In genomic region chr3:72375237-72376154, GRCh38 we compare ENCODE assay signal across 10 cellular contexts.
DNase-seq lines count a peak whose midpoint lies in the region; ATAC-seq, FAIRE-seq and TF ChIP-seq lines count a peak whose summit lies in the region.
"Had no signal": no experiment of that assay in that cellular context is flagged by ENCODE, and none has a peak within 500 bp of the region (broad histone marks: within the 10 kb centered on the region; RNA-seq: fewer than 3 reads in every experiment).

No MANE protein-coding gene starts in this region.

- H3K27ac ChIP-seq in pancreas (no peak overlapping the region), brain microvascular endothelial cell (no peak overlapping the region)
- H3K27ac ChIP-seq in effector memory CD4-positive, alpha-beta T cell (ENCODE audit: insufficient read depth, low read length, poor library complexity, severe bottlenecking) = no peak overlapping the region
- H3K27ac ChIP-seq: sigmoid colon had no signal

- CTCF ChIA-PET in activated CD4-positive, alpha-beta memory T cell treated with anti-CD3 and anti-CD28 coated beads, Interleukin-2, amount 10 ng/mL, durations not matched to agents 7 days and 5 days (lab: Charles Lee) = interaction anchor here (0.7 to 0.8 kb wide), 2 partner anchors 16 to 27 kb away, joined by 3 to 4 read pairs; no protein-coding TSS in a partner anchor

- H3K9me3 ChIP-seq in pancreas = no peaks in the 10 kb centered on the region
- no peaks in the 10 kb centered on the region for H3K9me3 ChIP-seq in effector memory CD4-positive, alpha-beta T cell (ENCODE audit: control insufficient read depth, low read length)
- H3K9me3 ChIP-seq: sigmoid colon had no signal

- 93 to 94% methylated on average over 10 of the region's 10 CpGs for WGBS in pancreas, 2 donors

- H3K4me1 Mint-ChIP-seq in activated CD4-positive, alpha-beta memory T cell treated with anti-CD3 and anti-CD28 coated beads, Interleukin-2, amount 10 ng/mL, durations not matched to agents 7 days and 5 days = peaks cover 57% of the 10 kb centered on the region
- H3K4me1 Mint-ChIP-seq in HFFc6 (ENCODE audit: low read depth) = peaks cover 21% of the 10 kb centered on the region

- H3K36me3 Mint-ChIP-seq in activated CD4-positive, alpha-beta memory T cell treated with anti-CD3 and anti-CD28 coated beads, Interleukin-2, amount 10 ng/mL, durations not matched to agents 7 days and 5 days (ENCODE audit: low read depth) = peaks cover 24% of the 10 kb centered on the region
- H3K36me3 Mint-ChIP-seq in HFFc6 (ENCODE audit: low read depth) = peaks cover 21% of the 10 kb centered on the region

- FAIRE-seq in pancreas (lab: Jason Lieb, UNC) = no peak

- no peak overlapping the region for H3K4me3 Mint-ChIP-seq in activated CD4-positive, alpha-beta memory T cell treated with anti-CD3 and anti-CD28 coated beads, Interleukin-2, amount 10 ng/mL, durations not matched to agents 7 days and 5 days
- no peak overlapping the region for H3K4me3 Mint-ChIP-seq in HFFc6

- no peaks in the 10 kb centered on the region for H3K27me3 Mint-ChIP-seq in activated CD4-positive, alpha-beta memory T cell treated with anti-CD3 and anti-CD28 coated beads, Interleukin-2, amount 10 ng/mL, durations not matched to agents 7 days and 5 days
- H3K27me3 Mint-ChIP-seq in HFFc6 (ENCODE audit: insufficient read depth) = peaks cover 3% of the 10 kb centered on the region; the same call in 1 of the 2 replicates

- POLR2A ChIA-PET in activated CD4-positive, alpha-beta memory T cell treated with anti-CD3 and anti-CD28 coated beads, Interleukin-2, amount 10 ng/mL, durations not matched to agents 7 days and 5 days (lab: Charles Lee) = interaction anchor here (0.9 to 1.6 kb wide), 2 partner anchors 27 to 72 kb away, joined by 3 to 7 read pairs; no protein-coding TSS in a partner anchor

- no peaks in the 10 kb centered on the region for H3K9me3 Mint-ChIP-seq in activated CD4-positive, alpha-beta memory T cell treated with anti-CD3 and anti-CD28 coated beads, Interleukin-2, amount 10 ng/mL, durations not matched to agents 7 days and 5 days
- H3K9me3 Mint-ChIP-seq in HFFc6 = no peaks in the 10 kb centered on the region

- peak; percentile 76 for ATAC-seq in HG02885 (IDR thresholded peaks at IDR 0.05; ENCODE audit: poor library complexity, unreplicated experiment)
- no peak for ATAC-seq in pancreas

- intact Hi-C loops in pancreas (cut with DNase I) = no loop called here

- H3K4me1 ChIP-seq in pancreas = no peaks in the 10 kb centered on the region
- peaks cover 6% of the 10 kb centered on the region for H3K4me1 ChIP-seq in effector memory CD4-positive, alpha-beta T cell (ENCODE audit: control insufficient read depth, insufficient read depth, low read length, poor library complexity, severe bottlenecking)

- TF ChIP-seq CTCF in GM13977 (IDR thresholded peaks at IDR 0.05; ENCODE audit: extremely low read depth, insufficient read depth, missing control alignments) (no peak), pancreas (IDR thresholded peaks at IDR 0.05) (no peak), brain microvascular endothelial cell (IDR thresholded peaks at IDR 0.05; ENCODE audit: low read depth, low read length, missing control alignments) (no peak), HFFc6 (IDR thresholded peaks at IDR 0.05) (no peak)

- DNase-seq in GM13977 (ENCODE audit: low spot score) (peak; percentile 55), putamen (ENCODE audit: low spot score) (peak; percentile 58), pancreas (no peak), brain microvascular endothelial cell (no peak), HFFc6 (no peak)
- DNase-seq in activated CD4-positive, alpha-beta memory T cell treated with anti-CD3 and anti-CD28 coated beads, Interleukin-2, amount 10 ng/mL, durations not matched to agents 7 days and 5 days = no peak
- no peak for DNase-seq in effector memory CD4-positive, alpha-beta T cell
- DNase-seq: DND-41, sigmoid colon had no signal

- in situ Hi-C loops in GM13977 (cut with MboI; ENCODE audit: low pct_unique_long_range_greater_than_20kb, low sequenced_read_pairs, unreplicated experiment) = no loop called here
- in situ Hi-C loops in brain microvascular endothelial cell (cut with HindIII; ENCODE audit: low pct_ligation_motif_present, low sequenced_read_pairs) = no loop called here

- H3K27me3 ChIP-seq in pancreas = no peaks in the 10 kb centered on the region
- H3K27me3 ChIP-seq in effector memory CD4-positive, alpha-beta T cell (replicated peaks; ENCODE audit: control insufficient read depth, insufficient read depth, low read length, poor library complexity, severe bottlenecking) = no peaks in the 10 kb centered on the region
- no peaks in the 10 kb centered on the region for H3K27me3 ChIP-seq in brain microvascular endothelial cell (replicated peaks)
- H3K27me3 ChIP-seq: sigmoid colon had no signal

- no peak overlapping the region for H3K4me3 ChIP-seq in pancreas
- H3K4me3 ChIP-seq in effector memory CD4-positive, alpha-beta T cell (ENCODE audit: insufficient read depth, low read depth, low read length, poor library complexity, severe bottlenecking) = no peak overlapping the region
- no peak overlapping the region for H3K4me3 ChIP-seq in brain microvascular endothelial cell (ENCODE audit: low read depth, low read length)
- H3K4me3 ChIP-seq: sigmoid colon had no signal

- H3K36me3 ChIP-seq in pancreas (peaks cover 0 to 8% (median 6%) of the 10 kb centered on the region in 3 donors), brain microvascular endothelial cell (replicated peaks) (peaks cover 9% of the 10 kb centered on the region)
- H3K36me3 ChIP-seq in effector memory CD4-positive, alpha-beta T cell (ENCODE audit: control insufficient read depth, insufficient read depth, low read length) = peaks cover 8% of the 10 kb centered on the region

- H3K27ac Mint-ChIP-seq in activated CD4-positive, alpha-beta memory T cell treated with anti-CD3 and anti-CD28 coated beads, Interleukin-2, amount 10 ng/mL, durations not matched to agents 7 days and 5 days = peak overlapping the region; percentile 51
- H3K27ac Mint-ChIP-seq in HFFc6 = no peak overlapping the region

Comparison
In these comparisons a context has a peak if more than half of its experiments do, and no peak if none do; other contexts are left out.
1. DNase-seq: peak in GM13977 (single experiment) and putamen (single experiment); none in activated CD4-positive, alpha-beta memory T cell treated with anti-CD3 and anti-CD28 coated beads, Interleukin-2, amount 10 ng/mL, durations not matched to agents 7 days and 5 days (single experiment), pancreas (0 of 6), effector memory CD4-positive, alpha-beta T cell (0 of 3), brain microvascular endothelial cell (single experiment) and HFFc6 (single experiment).